Comparison of ENCODE assay signal across 11 cellular contexts in genomic region chr13:46598820-46599180, GRCh38. TPM values are rescaled to one million over a fixed set of nuclear protein-coding genes. Genes with fewer than 3 reads are reported as not detected.
A peak's percentile ranks its signal among the peaks of the same experiment; 100 is the strongest.
DNase-seq lines count a peak whose midpoint lies in the region; ATAC-seq and TF ChIP-seq lines count a peak whose summit lies in the region.
"Had no signal": no experiment of that assay in that cellular context is flagged by ENCODE, and none has a peak within 500 bp of the region (broad histone marks: within the 10 kb centered on the region; RNA-seq: fewer than 3 reads in every experiment).

No MANE protein-coding gene starts in this region.

- intact Hi-C loops in CD14-positive monocyte (cut with micrococcal nuclease), result loop anchor here in 1 of 2 donors (5.0 kb wide), 1 partner anchor 46 kb away; the partner anchor contains the start of gene LRCH1
- intact Hi-C loops in mucosa of descending colon (cut with DNase I, micrococcal nuclease), result no loop called here
- intact Hi-C loops in MCF 10A (cut with micrococcal nuclease), result no loop called here

- H3K4me3 Mint-ChIP-seq in CD14-positive monocyte (peak overlapping the region in 1 of 2 donors; percentile 64), MCF 10A (ENCODE audit: unreplicated experiment) (no peak overlapping the region)
- no peak overlapping the region for H3K4me3 Mint-ChIP-seq in activated CD4-positive, alpha-beta memory T cell treated with anti-CD3 and anti-CD28 coated beads, Interleukin-2, amount 10 ng/mL, durations not matched to agents 7 days and 5 days

- H3K9me3 Mint-ChIP-seq in CD14-positive monocyte (no peaks in the 10 kb centered on the region), MCF 10A (ENCODE audit: unreplicated experiment) (no peaks in the 10 kb centered on the region)
- H3K9me3 Mint-ChIP-seq in activated CD4-positive, alpha-beta memory T cell treated with anti-CD3 and anti-CD28 coated beads, Interleukin-2, amount 10 ng/mL, durations not matched to agents 7 days and 5 days, result no peaks in the 10 kb centered on the region

- H3K4me1 Mint-ChIP-seq in CD14-positive monocyte (peaks cover 67% of the 10 kb centered on the region), MCF 10A (ENCODE audit: insufficient read depth, unreplicated experiment) (peaks cover 41% of the 10 kb centered on the region)
- H3K4me1 Mint-ChIP-seq in activated CD4-positive, alpha-beta memory T cell treated with anti-CD3 and anti-CD28 coated beads, Interleukin-2, amount 10 ng/mL, durations not matched to agents 7 days and 5 days, result peaks cover 71% of the 10 kb centered on the region

- no peaks in the 10 kb centered on the region for H3K9me3 ChIP-seq in mucosa of descending colon
- H3K9me3 ChIP-seq: HAP-1 had no signal

- H3K36me3 ChIP-seq in mucosa of descending colon (ENCODE audit: low read depth), result no peaks in the 10 kb centered on the region
- H3K36me3 ChIP-seq: HAP-1 had no signal

- no TSS peak for BruUV-seq in MCF 10A (replicated peaks; lab: Mats Ljungman, UMichigan)

- DNase-seq in CD14-positive monocyte (ENCODE audit: low spot score), result no peak
- no peak for DNase-seq in activated CD4-positive, alpha-beta memory T cell treated with anti-CD3 and anti-CD28 coated beads, Interleukin-2, amount 10 ng/mL, durations not matched to agents 7 days and 5 days
- DNase-seq in mucosa of descending colon, result no peak
- DNase-seq in MCF 10A (ENCODE audit: unreplicated experiment), result no peak
- DNase-seq in islet precursor cell, result no peak
- DNase-seq: COR-L47, NCI-H1092 had no signal

- no peak for TF ChIP-seq CTCF in CD14-positive monocyte (IDR thresholded peaks at IDR 0.05)
- TF ChIP-seq CTCF in mucosa of descending colon (IDR thresholded peaks at IDR 0.05), result no peak
- TF ChIP-seq CTCF in MCF 10A (IDR thresholded peaks at IDR 0.05; ENCODE audit: unreplicated experiment), result no peak

- H3K27me3 Mint-ChIP-seq in CD14-positive monocyte (ENCODE audit: low read depth in 3 of 3) (no peaks in the 10 kb centered on the region), MCF 10A (ENCODE audit: insufficient read depth, unreplicated experiment) (no peaks in the 10 kb centered on the region)
- no peaks in the 10 kb centered on the region for H3K27me3 Mint-ChIP-seq in activated CD4-positive, alpha-beta memory T cell treated with anti-CD3 and anti-CD28 coated beads, Interleukin-2, amount 10 ng/mL, durations not matched to agents 7 days and 5 days

- POLR2A ChIA-PET in activated CD4-positive, alpha-beta memory T cell treated with anti-CD3 and anti-CD28 coated beads, Interleukin-2, amount 10 ng/mL, durations not matched to agents 7 days and 5 days (lab: Charles Lee), result no interaction called here
- POLR2A ChIA-PET in MCF 10A (lab: Yijun Ruan, JAX), result interaction anchor here (0.7 to 1.7 kb wide), 2 partner anchors 16 to 100 kb away, joined by 3 to 4 read pairs; no protein-coding TSS in a partner anchor

- CTCF ChIA-PET in activated CD4-positive, alpha-beta memory T cell treated with anti-CD3 and anti-CD28 coated beads, Interleukin-2, amount 10 ng/mL, durations not matched to agents 7 days and 5 days (lab: Charles Lee), result interaction anchor here (0.6 kb wide), 1 partner anchor 819 kb away, joined by 3 read pairs; no protein-coding TSS in a partner anchor
- CTCF ChIA-PET in MCF 10A (lab: Yijun Ruan, JAX), result no interaction called here

- peaks cover 22% of the 10 kb centered on the region for H3K4me1 ChIP-seq in mucosa of descending colon (ENCODE audit: low read depth)
- H3K4me1 ChIP-seq: HAP-1 had no signal

- H3K27ac Mint-ChIP-seq in CD14-positive monocyte (peak overlapping the region; percentile 42 to 91 (median 84)), MCF 10A (ENCODE audit: low read depth, unreplicated experiment) (no peak overlapping the region)
- H3K27ac Mint-ChIP-seq in activated CD4-positive, alpha-beta memory T cell treated with anti-CD3 and anti-CD28 coated beads, Interleukin-2, amount 10 ng/mL, durations not matched to agents 7 days and 5 days, result peak overlapping the region; percentile 13

- no peak overlapping the region for H3K4me3 ChIP-seq in mucosa of descending colon
- H3K4me3 ChIP-seq: HAP-1 had no signal

- H3K36me3 Mint-ChIP-seq in CD14-positive monocyte (peaks cover 0 to 3% of the 10 kb centered on the region in 2 donors), MCF 10A (ENCODE audit: insufficient read depth, unreplicated experiment) (no peaks in the 10 kb centered on the region)
- H3K36me3 Mint-ChIP-seq in activated CD4-positive, alpha-beta memory T cell treated with anti-CD3 and anti-CD28 coated beads, Interleukin-2, amount 10 ng/mL, durations not matched to agents 7 days and 5 days (ENCODE audit: low read depth), result peaks cover 4% of the 10 kb centered on the region

- ATAC-seq in GM19023 (IDR thresholded peaks at IDR 0.05; ENCODE audit: unreplicated experiment) (peak; percentile 50), HG02885 (IDR thresholded peaks at IDR 0.05; ENCODE audit: poor library complexity, unreplicated experiment) (peak; percentile 52), mucosa of descending colon (no peak), GM21526 (IDR thresholded peaks at IDR 0.05; ENCODE audit: low FRiP score, unreplicated experiment) (no peak)

RNA-seq across cellular contexts. Expression of gene LRCH1, which starts 45.8 kb away (rescaled TPM):
- 1 to 10 TPM in 1 of 2 donors, under 1 TPM in 1; 0.88 to 2.1 TPM for polyA plus RNA-seq in CD14-positive monocyte
- total RNA-seq in activated CD4-positive, alpha-beta memory T cell treated with anti-CD3 and anti-CD28 coated beads, Interleukin-2, amount 10 ng/mL, durations not matched to agents 7 days and 5 days, result 10 to 100 TPM; 17.1 TPM
- total RNA-seq in mucosa of descending colon (10 to 100 TPM; 13.4 to 44.1 (median 16.1) TPM), MCF 10A (2022) (15.4 and 16.5 TPM in 2 replicates)

Comparison
In these comparisons a context has a peak if more than half of its experiments do, and no peak if none do; other contexts are left out.
1. ATAC-seq: peak in GM19023 (single experiment) and HG02885 (single experiment); none in mucosa of descending colon (single experiment) and GM21526 (single experiment).